Comparison of ENCODE assay signal across 9 cellular contexts in the genomic region with DNA sequence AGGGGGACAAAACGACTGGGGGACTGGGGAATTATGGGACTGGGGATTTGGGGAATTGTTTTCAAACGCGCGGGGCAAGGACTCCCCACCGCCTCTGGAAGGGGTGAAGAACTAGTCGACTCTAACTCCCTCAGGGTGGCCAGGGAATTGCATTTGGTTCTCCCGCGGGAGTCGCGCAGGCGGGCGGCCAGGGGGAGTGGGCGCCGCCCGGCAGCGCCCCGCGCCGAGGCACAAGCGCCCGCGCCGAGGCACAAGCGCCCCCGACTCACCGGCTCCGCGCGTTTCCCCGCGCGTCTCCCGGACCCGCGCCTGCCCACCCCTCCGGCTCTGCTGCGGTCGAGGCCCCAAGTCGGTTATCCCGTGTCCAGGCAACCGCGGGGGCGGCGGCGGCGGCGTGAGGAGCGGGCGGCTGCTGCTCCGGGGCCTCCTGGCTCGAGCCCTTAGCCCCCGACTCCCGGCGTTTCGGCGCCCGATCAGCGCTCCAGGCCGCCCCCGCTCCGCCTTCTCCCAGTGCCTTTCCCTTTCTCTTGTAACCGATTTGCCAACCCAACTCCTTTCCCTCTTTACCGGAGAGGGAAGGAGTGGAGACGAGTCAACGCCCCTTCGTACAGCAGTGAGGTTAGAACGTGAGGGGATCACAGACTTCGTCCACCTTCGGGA. TPM values are rescaled to one million over a fixed set of nuclear protein-coding genes. Genes with fewer than 3 reads are reported as not detected.
DNase-seq lines count a peak whose midpoint lies in the region; ATAC-seq, FAIRE-seq and TF ChIP-seq lines count a peak whose summit lies in the region.
"Had no signal": no experiment of that assay in that cellular context is flagged by ENCODE, and none has a peak within 500 bp of the region (broad histone marks: within the 10 kb centered on the region; RNA-seq: fewer than 3 reads in every experiment).

A gene with protein sequence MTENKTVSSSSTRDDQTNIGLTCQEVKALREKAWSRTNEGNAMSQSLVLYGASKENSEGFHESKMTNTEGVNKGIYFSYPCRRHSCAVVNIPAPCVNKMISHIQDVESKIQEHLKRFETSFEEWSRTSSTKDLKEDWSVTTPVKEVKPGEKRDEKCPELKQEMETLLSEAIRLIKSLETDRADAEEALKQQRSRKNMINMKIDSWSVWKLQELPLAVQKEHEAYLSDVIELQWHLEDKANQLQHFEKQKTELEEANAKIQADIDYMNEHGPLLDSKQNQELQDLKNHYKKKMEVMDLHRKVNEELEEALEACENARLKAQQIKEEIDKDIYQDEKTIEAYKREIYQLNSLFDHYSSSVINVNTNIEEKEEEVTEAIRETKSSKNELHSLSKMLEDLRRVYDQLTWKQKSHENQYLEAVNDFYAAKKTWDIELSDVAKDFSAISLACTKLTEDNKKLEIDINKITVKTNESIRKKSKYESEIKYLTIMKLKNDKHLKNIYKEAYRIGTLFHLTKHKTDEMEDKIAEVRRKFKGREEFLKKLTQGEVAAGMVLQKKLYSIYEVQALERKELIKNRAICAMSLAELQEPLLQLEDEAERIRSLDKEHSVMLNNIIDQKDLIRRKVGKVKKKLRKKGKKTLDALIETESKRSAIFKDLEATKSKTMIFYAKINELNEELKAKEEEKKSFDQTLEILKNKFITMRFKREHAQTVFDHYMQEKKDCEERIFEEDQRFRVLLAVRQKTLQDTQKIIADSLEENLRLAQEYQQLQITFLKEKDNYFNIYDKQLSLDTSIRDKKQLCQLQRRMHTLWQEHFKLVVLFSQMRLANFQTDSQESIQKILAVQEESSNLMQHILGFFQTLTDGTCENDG (minus strand): TSS at position 338 of the 660 bp plus-strand sequence. CDS start 28,633 bp downstream, outside the sequence.

- H2AFZ ChIP-seq in GM12878 (ENCODE audit: control insufficient read depth, low read depth, low read length) (no peak within 1 kb of the TSS), keratinocyte (ENCODE audit: control insufficient read depth, low read length) (no peak within 1 kb of the TSS)

- H3K4me2 ChIP-seq in GM12878 (ENCODE audit: control insufficient read depth, insufficient read depth): no peak within 1 kb of the TSS
- peak within 1 kb of the TSS; percentile 26 for H3K4me2 ChIP-seq in keratinocyte (ENCODE audit: control insufficient read depth, extremely low read depth, insufficient read depth, low read depth, low read length)

- no peak within 1 kb of the TSS for H3K27ac Mint-ChIP-seq in CD8-positive, alpha-beta T cell

- no peak within 1 kb of the TSS for H3K27ac ChIP-seq in GM12878 (ENCODE audit: control insufficient read depth, insufficient read depth)
- H3K27ac ChIP-seq in keratinocyte (ENCODE audit: control insufficient read depth, insufficient read depth, low read length): no peak within 1 kb of the TSS
- H3K27ac ChIP-seq in subcutaneous abdominal adipose tissue (ENCODE audit: low read depth, low read length): no peak within 1 kb of the TSS
- H3K27ac ChIP-seq in CD8-positive, alpha-beta T cell (ENCODE audit: low read depth, low read length): no peak within 1 kb of the TSS

- no peak for TF ChIP-seq EP300 in GM12878 (IDR thresholded peaks at IDR 0.05; ENCODE audit: borderline replicate concordance in 1 of 2, control insufficient read depth in 1 of 2, low read depth in 2 of 2, low read length in 2 of 2)

- no peak within 1 kb of the TSS for H3K4me3 Mint-ChIP-seq in CD8-positive, alpha-beta T cell

- H3K9ac ChIP-seq in GM12878 (ENCODE audit: control insufficient read depth, insufficient read depth, low read length) (no peak within 1 kb of the TSS), keratinocyte (ENCODE audit: control insufficient read depth, extremely low read depth, insufficient read depth, low read length) (no peak within 1 kb of the TSS), subcutaneous abdominal adipose tissue (ENCODE audit: low read length in 5 of 5) (peak within 1 kb of the TSS in 4 of 5 donors; percentile 41 to 63 (median 50))

- no peaks in the 10 kb centered on the region for H3K9me1 ChIP-seq in keratinocyte (ENCODE audit: control insufficient read depth, extremely low read depth, insufficient read depth, low read length)

- POLR2A ChIA-PET in GM12878 (lab: Charles Lee): no interaction called here
- POLR2A ChIA-PET in CD8-positive, alpha-beta T cell (lab: Charles Lee): no interaction called here

- no peak; the same call in 2 of the 3 replicates for ATAC-seq in GM12878
- no peak for ATAC-seq in HG02763 (IDR thresholded peaks at IDR 0.05; ENCODE audit: unreplicated experiment)
- ATAC-seq in CD8-positive, alpha-beta T cell: no peak

- no peaks in the 10 kb centered on the region for H3K9me3 ChIP-seq in GM12878 (replicated peaks; ENCODE audit: control insufficient read depth, insufficient read depth, low read length)
- no peaks in the 10 kb centered on the region for H3K9me3 ChIP-seq in keratinocyte (ENCODE audit: control insufficient read depth, low read depth, low read length)
- no peaks in the 10 kb centered on the region for H3K9me3 ChIP-seq in subcutaneous abdominal adipose tissue (ENCODE audit: control insufficient read depth in 5 of 5, low read length in 5 of 5)
- no peaks in the 10 kb centered on the region for H3K9me3 ChIP-seq in CD8-positive, alpha-beta T cell (ENCODE audit: low read length)

- no peak for TF ChIP-seq RAD21 in GM12878 (IDR thresholded peaks at IDR 0.05; ENCODE audit: insufficient read depth, low read depth, low read length)

- no peaks in the 10 kb centered on the region for H3K4me1 ChIP-seq in GM12878 (ENCODE audit: control insufficient read depth, insufficient read depth, low read length)
- no peaks in the 10 kb centered on the region for H3K4me1 ChIP-seq in keratinocyte (ENCODE audit: control insufficient read depth, extremely low read depth, insufficient read depth, low read length)
- peaks cover 0 to 13% (median 5%) of the 10 kb centered on the region in 5 donors for H3K4me1 ChIP-seq in subcutaneous abdominal adipose tissue (ENCODE audit: control insufficient read depth in 5 of 5, insufficient read depth in 5 of 5, low read length in 5 of 5)
- H3K4me1 ChIP-seq in CD8-positive, alpha-beta T cell (ENCODE audit: insufficient read depth, low read length): no peaks in the 10 kb centered on the region

- peak; percentile 51 for DNase-seq in NCI-H1105 (lab: John Stamatoyannopoulos, UW)
- no peak for DNase-seq in GM12878 (ENCODE audit: low read depth, low spot score)
- no peak for DNase-seq in keratinocyte (ENCODE audit: low read depth, low spot score)
- DNase-seq in AG08395 (ENCODE audit: low spot score): no peak
- DNase-seq in cortex of kidney (lab: John Stamatoyannopoulos, UW): no peak
- no peak for DNase-seq in CD8-positive, alpha-beta T cell

- dilution Hi-C loops in keratinocyte (cut with MboI; ENCODE audit: extremely low pct_ligation_motif_present, low sequenced_read_pairs): no loop called here

- SMC1A ChIA-PET in GM12878 (lab: Charles Lee; ENCODE audit: uncharacterized antibody, unreplicated experiment): no interaction called here

- no peak for TF ChIP-seq POLR2A in GM12878 (IDR thresholded peaks at IDR 0.05; ENCODE audit: low read depth, low read length)

- TF ChIP-seq CTCF in GM12878 (IDR thresholded peaks at IDR 0.05 in 2 of 3, conservative IDR thresholded peaks at IDR 0.05 in 1 of 3; ENCODE audit: control insufficient read depth in 2 of 3, extremely low read depth in 1 of 3, insufficient read depth in 1 of 3, low read depth in 3 of 3, low read length in 3 of 3) (no peak), keratinocyte (optimal IDR thresholded peaks at IDR 0.05 in 1 of 3, IDR thresholded peaks at IDR 0.05 in 1 of 3, conservative IDR thresholded peaks at IDR 0.05 in 1 of 3; ENCODE audit: extremely low read depth in 1 of 3, insufficient read depth in 2 of 3, low read length in 3 of 3) (no peak)
- TF ChIP-seq CTCF in CD8-positive, alpha-beta T cell (IDR thresholded peaks at IDR 0.05): no peak

- in situ Hi-C loops in GM12878 (cut with MboI): no loop called here

- H3K27me3 ChIP-seq in GM12878 (replicated peaks in 1 of 2; ENCODE audit: control insufficient read depth in 2 of 2, insufficient read depth in 2 of 2, low read length in 1 of 2) (peaks cover 0 to 3% of the 10 kb centered on the region in 2 experiments; a peak in 3 of 4 replicates), keratinocyte (ENCODE audit: control insufficient read depth, extremely low read depth, insufficient read depth, low read length) (peaks cover 11% of the 10 kb centered on the region), subcutaneous abdominal adipose tissue (ENCODE audit: control insufficient read depth in 5 of 5, insufficient read depth in 4 of 5, low read length in 5 of 5) (peaks cover 0 to 2% (median 0%) of the 10 kb centered on the region in 5 donors)
- H3K27me3 ChIP-seq in CD8-positive, alpha-beta T cell (ENCODE audit: insufficient read depth, low read length): no peaks in the 10 kb centered on the region

- H3K79me2 ChIP-seq in GM12878 (ENCODE audit: control insufficient read depth, insufficient read depth, low read length) (no peaks in the 10 kb centered on the region), keratinocyte (ENCODE audit: control insufficient read depth, insufficient read depth, low read length) (no peaks in the 10 kb centered on the region)

- H3K36me3 ChIP-seq in GM12878 (ENCODE audit: control insufficient read depth in 2 of 2, insufficient read depth in 2 of 2, low read length in 1 of 2) (no peaks in the 10 kb centered on the region), keratinocyte (ENCODE audit: control insufficient read depth in 2 of 2, extremely low read depth in 1 of 2, insufficient read depth in 2 of 2, low read length in 2 of 2) (no peaks in the 10 kb centered on the region), subcutaneous abdominal adipose tissue (ENCODE audit: control insufficient read depth in 5 of 5, insufficient read depth in 5 of 5, low read length in 5 of 5) (no peaks in the 10 kb centered on the region)
- no peaks in the 10 kb centered on the region for H3K36me3 ChIP-seq in CD8-positive, alpha-beta T cell (ENCODE audit: insufficient read depth, low read length)

- RAD21 ChIA-PET in GM12878 (lab: Charles Lee; ENCODE audit: unreplicated experiment): no interaction called here

- intact Hi-C loops in GM12878 (cut with micrococcal nuclease; ENCODE audit: unreplicated experiment): no loop called here
- intact Hi-C loops in CD8-positive, alpha-beta T cell (cut with DNase I, micrococcal nuclease): no loop called here

- no TSS peak for BruUV-seq in GM12878 (replicated peaks; lab: Mats Ljungman, UMichigan)

- 48% methylated on average over 45 of the region's 69 CpGs for WGBS in GM12878 (ENCODE audit: insufficient coverage, insufficient replicate concordance, low lambda C conversion rate, missing lambda C conversion rate)

- no peaks in the 10 kb centered on the region for H3K36me3 Mint-ChIP-seq in CD8-positive, alpha-beta T cell

- peaks cover 16% of the 10 kb centered on the region for H3K9me3 Mint-ChIP-seq in CD8-positive, alpha-beta T cell

- no peaks in the 10 kb centered on the region for H3K4me1 Mint-ChIP-seq in CD8-positive, alpha-beta T cell (ENCODE audit: low read depth)

- H3K27me3 Mint-ChIP-seq in CD8-positive, alpha-beta T cell (ENCODE audit: low read depth): peaks cover 19% of the 10 kb centered on the region

- H4K20me1 ChIP-seq in GM12878 (ENCODE audit: control insufficient read depth, insufficient read depth) (no peaks in the 10 kb centered on the region), keratinocyte (ENCODE audit: control insufficient read depth, extremely low read depth, insufficient read depth, low read length) (no peaks in the 10 kb centered on the region)

- FAIRE-seq in GM12878 (lab: Jason Lieb, UNC) (no peak), keratinocyte (lab: Jason Lieb, UNC) (no peak)

- H3K4me3 ChIP-seq in GM12878 (no peak within 1 kb of the TSS), keratinocyte (ENCODE audit: control insufficient read depth in 2 of 3, extremely low read depth in 1 of 3, insufficient read depth in 2 of 3, low read depth in 1 of 3, low read length in 3 of 3) (no peak within 1 kb of the TSS), subcutaneous abdominal adipose tissue (ENCODE audit: low read depth in 1 of 5, low read length in 5 of 5) (peak within 1 kb of the TSS; percentile 61 to 73 (median 67))
- H3K4me3 ChIP-seq in CD8-positive, alpha-beta T cell (ENCODE audit: low read depth, low read length): no peak within 1 kb of the TSS

- CTCF ChIA-PET in GM12878 (lab: Yijun Ruan, JAX): no interaction called here
- CTCF ChIA-PET in CD8-positive, alpha-beta T cell (lab: Charles Lee): no interaction called here

RNA-seq across cellular contexts. Expression of the gene that starts here (rescaled TPM):
- total RNA-seq in GM12878 (2013; cell fraction: nucleolus; rRNA removed): not detected in 2 replicates
- total RNA-seq in GM12878 (2014; rRNA removed) (not detected in 2 replicates), GM12878 (2014; rRNA removed; fragmentation: Illumina TruSeq; extraction: Trizol) (not detected in 2 replicates), GM12878 (2021) (not detected in 2 replicates)
- polyA plus RNA-seq in GM12878 (2011; ENCODE audit: low read depth): not detected
- polyA plus RNA-seq in GM12878 (2011; rRNA removed) (0.04 TPM in 2 replicates), GM12878 (2014; fragmentation: Illumina TruSeq; extraction: Trizol) (not detected in 2 replicates), GM12878 (2014; fragmentation: Nextera tagmentation; extraction: Ambion mirVana) (not detected), GM12878 (2014; rRNA removed) (not detected in 2 replicates), GM12878 (2016; fragmentation: Nextera tagmentation; extraction: Ambion mirVana) (not detected), keratinocyte (0.07 to 0.14 TPM (median 0.14 TPM) in 3 replicates)
- not detected in 2 replicates for polyA plus RNA-seq in GM12878 (2011; cell fraction: cytosol; rRNA removed)
- not detected in 2 replicates for polyA plus RNA-seq in GM12878 (2011; cell fraction: nucleus; rRNA removed)
- polyA plus RNA-seq in GM12878 (2012): not detected in 2 replicates
- not detected in 2 replicates for polyA minus RNA-seq in GM12878 (2011; rRNA and poly(A)+ RNA removed)
- not detected in 2 replicates for polyA minus RNA-seq in GM12878 (2011; cell fraction: cytosol; rRNA and poly(A)+ RNA removed)
- polyA minus RNA-seq in GM12878 (2011; cell fraction: nucleus; rRNA and poly(A)+ RNA removed): not detected in 2 replicates
- polyA plus RNA-seq in keratinocyte (2011; ENCODE audit: low read depth): not detected
- polyA plus RNA-seq in keratinocyte (2011; cell fraction: cytosol; rRNA removed): 0.16 TPM in 1 of 2 replicates, not detected in the other
- polyA plus RNA-seq in keratinocyte (2011; cell fraction: nucleus; rRNA removed): not detected in 2 replicates
- polyA plus RNA-seq in keratinocyte (2012; ENCODE audit: low replicate concordance): 0.14 TPM in 1 of 2 replicates, not detected in the other
- polyA minus RNA-seq in keratinocyte: not detected in 3 replicates
- not detected for polyA minus RNA-seq in keratinocyte (2011; cell fraction: cytosol; rRNA and poly(A)+ RNA removed)
- polyA minus RNA-seq in keratinocyte (2011; cell fraction: nucleus; rRNA and poly(A)+ RNA removed): not detected in 2 replicates
- total RNA-seq in CD8-positive, alpha-beta T cell: not detected
- total RNA-seq: HT1080 had no signal

Comparison
In these comparisons a context has a peak if more than half of its experiments do, and no peak if none do; other contexts are left out.
1. H3K4me3 ChIP-seq: peak in subcutaneous abdominal adipose tissue (5 of 5); none in GM12878 (single experiment), keratinocyte (0 of 3) and CD8-positive, alpha-beta T cell (single experiment).
2. H3K9ac ChIP-seq: peak in subcutaneous abdominal adipose tissue (4 of 5); none in GM12878 (single experiment) and keratinocyte (single experiment).